10 cellular contexts compared by ENCODE assay signal in the genomic region with DNA sequence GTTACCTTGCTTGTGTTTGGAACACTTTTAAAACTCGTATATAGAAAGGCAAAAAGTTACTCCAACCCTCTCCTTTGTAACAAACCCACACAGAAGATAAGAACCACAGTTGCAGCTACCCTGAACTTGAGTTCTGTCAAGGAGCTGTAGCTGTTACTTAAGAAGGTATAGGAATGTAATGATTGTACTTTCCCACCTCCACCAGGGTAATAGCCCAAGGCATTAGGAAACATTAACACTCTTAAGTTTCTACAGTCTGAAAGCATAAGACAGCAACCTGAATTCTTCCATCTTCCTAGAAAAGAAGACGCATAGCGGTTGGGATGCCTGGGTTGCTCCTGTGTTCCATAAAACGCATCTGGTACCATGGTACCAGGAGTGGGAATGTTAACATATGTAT. TPM values are rescaled to one million over a fixed set of nuclear protein-coding genes. Genes with fewer than 3 reads are reported as not detected.
"Had no signal": no experiment of that assay in that cellular context is flagged by ENCODE, and none has a peak within 500 bp of the region (broad histone marks: within the 10 kb centered on the region; RNA-seq: fewer than 3 reads in every experiment).

No MANE protein-coding gene starts in this region.

- H3K4me3 ChIP-seq: GM23338 had no signal

- ATAC-seq: GM23338, HepG2 had no signal

- H3K4me2 ChIP-seq: GM23338, KMS-11 had no signal

- H3K27ac ChIP-seq: HL-60, KMS-11 had no signal

- DNase-seq: H9, HCEC 1CT, HFFc6, KBM-7 had no signal

- H3K9ac ChIP-seq: KMS-11 had no signal

- FAIRE-seq: H1, H54, HepG2 had no signal

RNA-seq across cellular contexts. Expression of a gene that starts 43.0 kb away (rescaled TPM):
- total RNA-seq: HepG2 had no signal
- polyA plus RNA-seq: HepG2 had no signal
